Comparison of ENCODE assay signal across 18 cellular contexts in genomic region chr10:99292159-99292558, GRCh38. TPM values are rescaled to one million over a fixed set of nuclear protein-coding genes. Genes with fewer than 3 reads are reported as not detected.
DNase-seq lines count a peak whose midpoint lies in the region; ATAC-seq and TF ChIP-seq lines count a peak whose summit lies in the region.
"Had no signal": no experiment of that assay in that cellular context is flagged by ENCODE, and none has a peak within 500 bp of the region (broad histone marks: within the 10 kb centered on the region; RNA-seq: fewer than 3 reads in every experiment).

No MANE protein-coding gene starts in this region.

- DNase-seq in BJ (ENCODE audit: low read depth) (peak; percentile 96), RWPE2 (ENCODE audit: low spot score) (no peak), fibroblast of mammary gland (ENCODE audit: low read depth) (peak; percentile 90), non-pigmented ciliary epithelial cell (ENCODE audit: low read depth) (peak; percentile 17), mesothelial cell of epicardium (ENCODE audit: low spot score in 2 of 2, unreplicated experiment in 2 of 2) (no peak), NCI-H82 (lab: John Stamatoyannopoulos, UW) (no peak)
- no peak for DNase-seq in stimulated activated naive CD8-positive, alpha-beta T cell treated with anti-CD3 and anti-CD28 coated beads, Interleukin-15, Interleukin-2, amounts not matched to agents 100 U/mL and 50 U/mL, for 24 hours
- DNase-seq: activated CD4-positive, CD25-positive, alpha-beta regulatory T cell; DMS79; naive B cell; NCI-H1105 treated with DMSO at 0.1 percent for 48 hours; NCI-H524; stimulated activated CD4-positive, alpha-beta T cell treated with anti-CD3 and anti-CD28 coated beads, Interleukin-1b, Interleukin-23, amount 100 ng/mL, for 48 hours; T-cell; tibial artery had no signal

- H3K9me3 ChIP-seq in RWPE2 (ENCODE audit: severe bottlenecking) = no peaks in the 10 kb centered on the region
- H3K9me3 ChIP-seq: BLaER1 treated with 17β-estradiol and CSF1 and Interleukin-3, amounts not matched to agents 10 nM and 100 nM; tibial artery had no signal

- H3K27me3 ChIP-seq in BJ (ENCODE audit: control insufficient read depth, insufficient read depth, low read length) (no peaks in the 10 kb centered on the region), RWPE2 (ENCODE audit: insufficient read depth, poor library complexity, severe bottlenecking) (no peaks in the 10 kb centered on the region)
- H3K27me3 ChIP-seq: BLaER1 treated with 17β-estradiol and CSF1 and Interleukin-3, amounts not matched to agents 10 nM and 100 nM; tibial artery had no signal

- H3K4me3 ChIP-seq in BJ (ENCODE audit: low read depth, low read length) (no peak overlapping the region), RWPE2 (ENCODE audit: severe bottlenecking) (no peak overlapping the region), fibroblast of mammary gland (ENCODE audit: control insufficient read depth, low read depth, low read length) (no peak overlapping the region)
- H3K4me3 ChIP-seq: BLaER1 treated with 17β-estradiol and CSF1 and Interleukin-3, amounts not matched to agents 10 nM and 100 nM; tibial artery had no signal

- H3K36me3 Mint-ChIP-seq in mesothelial cell of epicardium = no peaks in the 10 kb centered on the region
- H3K36me3 Mint-ChIP-seq: activated naive CD8-positive, alpha-beta T cell; naive B cell; T-cell had no signal

- ATAC-seq in RWPE2 (ENCODE audit: low read depth) = peak; percentile 92
- no peak for ATAC-seq in HG03457 (IDR thresholded peaks at IDR 0.05; ENCODE audit: unreplicated experiment)
- no peak for ATAC-seq in stimulated activated naive CD8-positive, alpha-beta T cell treated with anti-CD3 and anti-CD28 coated beads, Interleukin-15, Interleukin-2, amounts not matched to agents 100 U/mL and 50 U/mL, for 24 hours
- ATAC-seq: T-cell had no signal

- H3K27ac ChIP-seq in RWPE2 (ENCODE audit: poor library complexity, severe bottlenecking) = peak overlapping the region; percentile 18
- H3K27ac ChIP-seq: BLaER1 treated with 17β-estradiol and CSF1 and Interleukin-3, amounts not matched to agents 10 nM and 100 nM; tibial artery had no signal

- POLR2A ChIA-PET in BJ (lab: Charles Lee) = interaction anchor here (0.7 kb wide), 1 partner anchor 47 kb away, joined by 3 read pairs; no protein-coding TSS in a partner anchor

- H3K27ac Mint-ChIP-seq in mesothelial cell of epicardium = no peak overlapping the region
- H3K27ac Mint-ChIP-seq: activated naive CD8-positive, alpha-beta T cell; naive B cell; T-cell had no signal

- peaks cover 6% of the 10 kb centered on the region for H3K4me1 ChIP-seq in RWPE2 (ENCODE audit: insufficient read depth, poor library complexity, severe bottlenecking)
- H3K4me1 ChIP-seq: BLaER1 treated with 17β-estradiol and CSF1 and Interleukin-3, amounts not matched to agents 10 nM and 100 nM had no signal

- TF ChIP-seq CTCF in BJ (IDR thresholded peaks at IDR 0.05; ENCODE audit: insufficient read depth, low read depth, low read length) = no peak
- no peak for TF ChIP-seq CTCF in RWPE2 (IDR thresholded peaks at IDR 0.05; ENCODE audit: poor library complexity, severe bottlenecking)
- TF ChIP-seq CTCF in fibroblast of mammary gland (conservative IDR thresholded peaks at IDR 0.05; ENCODE audit: control insufficient read depth, insufficient read depth, low read depth, low read length) = no peak
- TF ChIP-seq CTCF in mesothelial cell of epicardium (IDR thresholded peaks at IDR 0.05; ENCODE audit: unreplicated experiment) = no peak

- no peaks in the 10 kb centered on the region for H3K4me1 Mint-ChIP-seq in mesothelial cell of epicardium
- H3K4me1 Mint-ChIP-seq: naive B cell, T-cell had no signal

- CTCF ChIA-PET in BJ (lab: Yijun Ruan, JAX) = no interaction called here

- H3K27me3 Mint-ChIP-seq in mesothelial cell of epicardium (ENCODE audit: low read depth) = peaks cover 18% of the 10 kb centered on the region
- H3K27me3 Mint-ChIP-seq: activated naive CD8-positive, alpha-beta T cell had no signal

- H3K4me3 Mint-ChIP-seq in mesothelial cell of epicardium = no peak overlapping the region
- H3K4me3 Mint-ChIP-seq: activated naive CD8-positive, alpha-beta T cell; naive B cell; T-cell had no signal

- H3K9me3 Mint-ChIP-seq in mesothelial cell of epicardium = no peaks in the 10 kb centered on the region
- H3K9me3 Mint-ChIP-seq: naive B cell, T-cell had no signal

- H3K36me3 ChIP-seq in BJ (ENCODE audit: control insufficient read depth, insufficient read depth, low read length) (no peaks in the 10 kb centered on the region), RWPE2 (ENCODE audit: low read depth) (no peaks in the 10 kb centered on the region)
- H3K36me3 ChIP-seq: BLaER1 treated with 17β-estradiol and CSF1 and Interleukin-3, amounts not matched to agents 10 nM and 100 nM; tibial artery had no signal

RNA-seq across cellular contexts. Expression of gene CNNM1, which starts 37.0 kb away (rescaled TPM):
- polyA plus RNA-seq in BJ (2011; rRNA removed) = 1.1 and 1.3 TPM in 2 replicates
- 1.6 and 1.7 TPM in 2 replicates for polyA minus RNA-seq in BJ (2011; rRNA and poly(A)+ RNA removed)
- total RNA-seq in mesothelial cell of epicardium = 0.27 to 0.49 TPM (median 0.31 TPM) in 3 replicates

RNA-seq across cellular contexts. Expression of gene HPSE2, which starts 56.5 kb away (rescaled TPM):
- 0.04 TPM in 1 of 2 replicates, not detected in the other for polyA plus RNA-seq in BJ (2011; rRNA removed)
- polyA minus RNA-seq in BJ (2011; rRNA and poly(A)+ RNA removed) = not detected in 2 replicates
- total RNA-seq in mesothelial cell of epicardium = 1.7 to 2.5 TPM (median 2.3 TPM) in 3 replicates

Comparison
In these comparisons a context has a peak if more than half of its experiments do, and no peak if none do; other contexts are left out.
1. DNase-seq: peak in BJ (single experiment), fibroblast of mammary gland (single experiment) and non-pigmented ciliary epithelial cell (single experiment); none in RWPE2 (single experiment), mesothelial cell of epicardium (0 of 2), NCI-H82 (single experiment) and stimulated activated naive CD8-positive, alpha-beta T cell treated with anti-CD3 and anti-CD28 coated beads, Interleukin-15, Interleukin-2, amounts not matched to agents 100 U/mL and 50 U/mL, for 24 hours (single experiment).